16 cellular contexts compared by ENCODE assay signal in the genomic region with DNA sequence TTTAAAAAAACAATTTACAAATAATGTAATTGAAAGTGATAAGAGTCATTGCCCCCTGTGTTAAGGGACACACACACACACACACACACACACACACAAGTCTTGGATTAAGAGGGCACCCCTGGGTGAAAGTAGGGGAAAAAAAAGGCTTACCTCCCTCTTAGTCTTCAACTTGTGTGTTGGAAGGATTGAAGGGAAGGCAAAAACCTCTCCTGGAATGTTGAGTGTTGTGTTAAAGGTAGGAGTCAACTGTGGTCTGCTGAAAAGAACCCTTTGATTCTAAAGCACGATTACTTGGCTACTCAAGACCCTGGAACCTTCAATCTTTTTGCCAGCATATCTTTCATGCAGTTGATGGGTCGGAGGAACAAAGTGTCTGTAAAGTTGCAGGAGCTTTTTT. TPM values are rescaled to one million over a fixed set of nuclear protein-coding genes. Genes with fewer than 3 reads are reported as not detected.
DNase-seq lines count a peak whose midpoint lies in the region; ATAC-seq and TF ChIP-seq lines count a peak whose summit lies in the region.
"Had no signal": no experiment of that assay in that cellular context is flagged by ENCODE, and none has a peak within 500 bp of the region (broad histone marks: within the 10 kb centered on the region; RNA-seq: fewer than 3 reads in every experiment).

No MANE protein-coding gene starts in this region.

- peak overlapping the region; percentile 42 for H3K4me3 ChIP-seq in AG10803 (ENCODE audit: low read length)
- H3K4me3 ChIP-seq in right cardiac atrium (ENCODE audit: low read length) = peak overlapping the region; percentile 43
- peak overlapping the region; percentile 85 for H3K4me3 ChIP-seq in psoas muscle
- H3K4me3 ChIP-seq: MG63 had no signal

- peak overlapping the region; percentile 92 for H3K27ac ChIP-seq in right cardiac atrium (ENCODE audit: low read length)
- no peak overlapping the region for H3K27ac ChIP-seq in psoas muscle
- H3K27ac ChIP-seq: HL-60 had no signal

- TF ChIP-seq CTCF in AG10803 (conservative IDR thresholded peaks at IDR 0.05; ENCODE audit: low read length) (no peak), psoas muscle (IDR thresholded peaks at IDR 0.05) (no peak)

- H3K36me3 ChIP-seq in psoas muscle (ENCODE audit: insufficient read depth in 1 of 2, low read depth in 1 of 2) = peaks cover 0 to 9% of the 10 kb centered on the region in 2 donors
- H3K36me3 ChIP-seq: MG63, pancreas had no signal

- no peak for DNase-seq in AG10803 (ENCODE audit: low read depth)
- peak; percentile 62 for DNase-seq in amniotic epithelial cell (ENCODE audit: low read depth)
- no peak for DNase-seq in right cardiac atrium
- DNase-seq in psoas muscle = no peak
- no peak for DNase-seq in activated CD4-positive, CD25-positive, alpha-beta regulatory T cell treated with anti-CD3 and anti-CD28 coated beads, Interleukin-2, amount 50 U/mL, for 72 hours
- no peak for DNase-seq in kidney tubule cell (ENCODE audit: low spot score)
- no peak for DNase-seq in DMS53 (lab: John Stamatoyannopoulos, UW)
- DNase-seq: anterior cingulate cortex; MG63; NCI-H345; pancreas; stimulated activated CD4-positive, alpha-beta T cell treated with anti-CD3 and anti-CD28 coated beads, Interleukin-4, amount 100 ng/mL, for 1 hour; stimulated activated naive CD8-positive, alpha-beta T cell treated with anti-CD3 and anti-CD28 coated beads, Interleukin-15, amount 100 ng/mL, for 72 hours had no signal

- whole genome bisulfite sequencing in right cardiac atrium = 34% methylated on average over 2 of the region's 2 CpGs
- WGBS in psoas muscle, 3 donors = 27 to 37% (median 31%) methylated on average over 2 of the region's 2 CpGs

- H3K9me3 ChIP-seq in right cardiac atrium (ENCODE audit: control insufficient read depth, low read length) (no peaks in the 10 kb centered on the region), psoas muscle (no peaks in the 10 kb centered on the region)
- H3K9me3 ChIP-seq: MG63, pancreas had no signal

- ATAC-seq in right cardiac atrium (no peak), psoas muscle (peak in 1 of 4 donors; percentile 26), HG03175 (IDR thresholded peaks at IDR 0.05; ENCODE audit: unreplicated experiment) (no peak)
- ATAC-seq: Panc1; stimulated activated naive CD8-positive, alpha-beta T cell treated with anti-CD3 and anti-CD28 coated beads, Interleukin-15, amount 100 ng/mL, for 72 hours had no signal

- intact Hi-C loops in right cardiac atrium (cut with DNase I) (loop anchor here in 2 of 4 donors (5.0 to 10.0 kb wide), 3 partner anchors 37 to 219 kb away; no protein-coding TSS in a partner anchor), psoas muscle (cut with DNase I) (loop anchor here in 1 of 2 donors (5.0 kb wide), 2 partner anchors 37 to 222 kb away; no protein-coding TSS in a partner anchor)

- peaks cover 2% of the 10 kb centered on the region for H3K4me1 ChIP-seq in right cardiac atrium (ENCODE audit: control insufficient read depth, insufficient read depth, low read length)
- peaks cover 30% of the 10 kb centered on the region for H3K4me1 ChIP-seq in psoas muscle

- H3K27me3 ChIP-seq in right cardiac atrium (ENCODE audit: control insufficient read depth, insufficient read depth) (no peaks in the 10 kb centered on the region), psoas muscle (ENCODE audit: insufficient read depth in 3 of 3, low read length in 2 of 3) (no peaks in the 10 kb centered on the region)
- H3K27me3 ChIP-seq: pancreas had no signal

RNA-seq across cellular contexts. Expression of gene PBX1, which starts 6.4 kb away (rescaled TPM):
- total RNA-seq in right cardiac atrium (10 to 100 TPM; 75.7 to 81.6 (median 77.8) TPM), psoas muscle (10 to 100 TPM; 59.3 to 69.9 (median 64.4) TPM)
- polyA plus RNA-seq in right cardiac atrium (19.8 TPM), psoas muscle (10 to 100 TPM; 10.6 to 36.8 (median 24.5) TPM)
